ENCODE assay signal across 1 cellular context in genomic region chr17:38869647-38870258, GRCh38.
A peak's percentile ranks its signal among the peaks of the same experiment; 100 is the strongest.
TF ChIP-seq lines count a peak whose summit lies in the region.

LASP1 (plus strand) TSS chr17:38870058; CDS start chr17:38870190, 132 bp downstream.

TF ChIP-seq in WTC11, 78 proteins besides CTCF, POLR2A, EP300 and RAD21 (continued from another document):
- TF ChIP-seq, protein P1, sequence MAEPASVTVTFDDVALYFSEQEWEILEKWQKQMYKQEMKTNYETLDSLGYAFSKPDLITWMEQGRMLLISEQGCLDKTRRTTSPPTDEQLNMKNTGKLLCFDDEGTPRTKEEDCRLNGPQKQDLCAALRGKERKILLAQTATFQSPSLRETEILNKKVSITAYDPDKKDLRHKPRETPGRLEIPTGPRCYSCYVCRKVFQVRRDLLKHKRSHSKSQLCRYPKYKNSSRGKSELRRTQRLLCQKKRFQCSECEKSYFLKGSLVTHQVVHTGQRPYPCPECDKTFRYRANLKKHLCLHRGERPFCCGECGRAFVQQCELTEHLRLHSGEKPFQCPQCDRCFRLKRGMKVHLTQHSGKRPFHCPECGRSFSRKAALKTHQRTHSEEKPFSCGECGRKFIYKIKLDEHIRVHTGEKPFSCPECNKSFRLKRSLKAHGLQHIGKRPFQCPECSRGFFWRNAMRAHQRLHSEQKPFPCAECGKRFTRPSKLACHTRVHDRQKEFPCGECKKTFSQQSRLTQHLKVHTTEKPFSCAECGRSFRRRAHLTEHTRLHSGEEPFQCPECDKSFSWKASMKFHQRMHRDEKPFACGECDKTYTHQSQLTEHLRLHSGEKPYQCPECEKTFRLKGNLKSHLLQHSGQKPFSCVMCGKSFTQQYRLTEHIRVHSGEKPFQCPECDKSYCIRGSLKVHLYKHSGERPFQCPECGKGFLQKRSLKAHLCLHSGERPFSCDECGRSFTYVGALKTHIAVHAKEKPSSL (CRISPR knock-in tag; conservative IDR thresholded peaks at IDR 0.05), result no peak
- TF ChIP-seq MLX (CRISPR knock-in tag; IDR thresholded peaks at IDR 0.05) (no peak), ZNF121 (CRISPR knock-in tag; IDR thresholded peaks at IDR 0.05) (no peak), TP53 (CRISPR knock-in tag; IDR thresholded peaks at IDR 0.05) (peak; percentile 16; the same call in 1 of the 2 replicates), FOXP1 (CRISPR knock-in tag; IDR thresholded peaks at IDR 0.05; ENCODE audit: borderline replicate concordance) (peak; percentile 26; the same call in 1 of the 2 replicates), SMAD4 (CRISPR knock-in tag; IDR thresholded peaks at IDR 0.05) (0 out of 2 replicates have a peak, but pooled peaks have one; percentile 28), ARID4B (CRISPR knock-in tag; IDR thresholded peaks at IDR 0.05; ENCODE audit: borderline replicate concordance) (peak; percentile 75; the same call in 1 of the 2 replicates), TCF7 (CRISPR knock-in tag; IDR thresholded peaks at IDR 0.05; ENCODE audit: low read depth) (no peak), RELA (CRISPR knock-in tag; IDR thresholded peaks at IDR 0.05; ENCODE audit: borderline replicate concordance) (0 out of 2 replicates have a peak, but pooled peaks have one; percentile 63), ZNF232 (CRISPR knock-in tag; IDR thresholded peaks at IDR 0.05) (peak; percentile 46; the same call in 1 of the 2 replicates), RORB (CRISPR knock-in tag; IDR thresholded peaks at IDR 0.05) (no peak), ESRRA (CRISPR knock-in tag; IDR thresholded peaks at IDR 0.05; ENCODE audit: borderline replicate concordance) (peak; percentile 64; the same call in 1 of the 2 replicates), MXD4 (CRISPR knock-in tag; IDR thresholded peaks at IDR 0.05; ENCODE audit: borderline replicate concordance) (no peak), JUN (CRISPR knock-in tag; IDR thresholded peaks at IDR 0.05) (peak; percentile 51; the same call in 1 of the 2 replicates), ETV6 (CRISPR knock-in tag; IDR thresholded peaks at IDR 0.05) (0 out of 2 replicates have a peak, but pooled peaks have one; percentile 37), SP1 (CRISPR knock-in tag; conservative IDR thresholded peaks at IDR 0.05) (peak; percentile 48), ZNF219 (CRISPR knock-in tag; IDR thresholded peaks at IDR 0.05; ENCODE audit: borderline replicate concordance) (0 out of 2 replicates have a peak, but pooled peaks have one; percentile 41)
- TF ChIP-seq, protein P2, sequence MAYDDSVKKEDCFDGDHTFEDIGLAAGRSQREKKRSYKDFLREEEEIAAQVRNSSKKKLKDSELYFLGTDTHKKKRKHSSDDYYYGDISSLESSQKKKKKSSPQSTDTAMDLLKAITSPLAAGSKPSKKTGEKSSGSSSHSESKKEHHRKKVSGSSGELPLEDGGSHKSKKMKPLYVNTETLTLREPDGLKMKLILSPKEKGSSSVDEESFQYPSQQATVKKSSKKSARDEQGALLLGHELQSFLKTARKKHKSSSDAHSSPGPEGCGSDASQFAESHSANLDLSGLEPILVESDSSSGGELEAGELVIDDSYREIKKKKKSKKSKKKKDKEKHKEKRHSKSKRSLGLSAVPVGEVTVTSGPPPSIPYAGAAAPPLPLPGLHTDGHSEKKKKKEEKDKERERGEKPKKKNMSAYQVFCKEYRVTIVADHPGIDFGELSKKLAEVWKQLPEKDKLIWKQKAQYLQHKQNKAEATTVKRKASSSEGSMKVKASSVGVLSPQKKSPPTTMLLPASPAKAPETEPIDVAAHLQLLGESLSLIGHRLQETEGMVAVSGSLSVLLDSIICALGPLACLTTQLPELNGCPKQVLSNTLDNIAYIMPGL (CRISPR knock-in tag; IDR thresholded peaks at IDR 0.05), result no peak; the same call in 1 of the 2 replicates
- TF ChIP-seq, protein P3, sequence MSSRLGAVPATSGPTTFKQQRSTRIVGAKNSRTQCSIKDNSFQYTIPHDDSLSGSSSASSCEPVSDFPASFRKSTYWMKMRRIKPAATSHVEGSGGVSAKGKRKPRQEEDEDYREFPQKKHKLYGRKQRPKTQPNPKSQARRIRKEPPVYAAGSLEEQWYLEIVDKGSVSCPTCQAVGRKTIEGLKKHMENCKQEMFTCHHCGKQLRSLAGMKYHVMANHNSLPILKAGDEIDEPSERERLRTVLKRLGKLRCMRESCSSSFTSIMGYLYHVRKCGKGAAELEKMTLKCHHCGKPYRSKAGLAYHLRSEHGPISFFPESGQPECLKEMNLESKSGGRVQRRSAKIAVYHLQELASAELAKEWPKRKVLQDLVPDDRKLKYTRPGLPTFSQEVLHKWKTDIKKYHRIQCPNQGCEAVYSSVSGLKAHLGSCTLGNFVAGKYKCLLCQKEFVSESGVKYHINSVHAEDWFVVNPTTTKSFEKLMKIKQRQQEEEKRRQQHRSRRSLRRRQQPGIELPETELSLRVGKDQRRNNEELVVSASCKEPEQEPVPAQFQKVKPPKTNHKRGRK (CRISPR knock-in tag; IDR thresholded peaks at IDR 0.05; ENCODE audit: borderline replicate concordance), result no peak
- TF ChIP-seq, protein P4, sequence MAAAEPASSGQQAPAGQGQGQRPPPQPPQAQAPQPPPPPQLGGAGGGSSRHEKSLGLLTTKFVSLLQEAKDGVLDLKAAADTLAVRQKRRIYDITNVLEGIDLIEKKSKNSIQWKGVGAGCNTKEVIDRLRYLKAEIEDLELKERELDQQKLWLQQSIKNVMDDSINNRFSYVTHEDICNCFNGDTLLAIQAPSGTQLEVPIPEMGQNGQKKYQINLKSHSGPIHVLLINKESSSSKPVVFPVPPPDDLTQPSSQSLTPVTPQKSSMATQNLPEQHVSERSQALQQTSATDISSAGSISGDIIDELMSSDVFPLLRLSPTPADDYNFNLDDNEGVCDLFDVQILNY (CRISPR knock-in tag; IDR thresholded peaks at IDR 0.05), result peak; percentile 75; the same call in 1 of the 2 replicates
- TF ChIP-seq, protein P5, sequence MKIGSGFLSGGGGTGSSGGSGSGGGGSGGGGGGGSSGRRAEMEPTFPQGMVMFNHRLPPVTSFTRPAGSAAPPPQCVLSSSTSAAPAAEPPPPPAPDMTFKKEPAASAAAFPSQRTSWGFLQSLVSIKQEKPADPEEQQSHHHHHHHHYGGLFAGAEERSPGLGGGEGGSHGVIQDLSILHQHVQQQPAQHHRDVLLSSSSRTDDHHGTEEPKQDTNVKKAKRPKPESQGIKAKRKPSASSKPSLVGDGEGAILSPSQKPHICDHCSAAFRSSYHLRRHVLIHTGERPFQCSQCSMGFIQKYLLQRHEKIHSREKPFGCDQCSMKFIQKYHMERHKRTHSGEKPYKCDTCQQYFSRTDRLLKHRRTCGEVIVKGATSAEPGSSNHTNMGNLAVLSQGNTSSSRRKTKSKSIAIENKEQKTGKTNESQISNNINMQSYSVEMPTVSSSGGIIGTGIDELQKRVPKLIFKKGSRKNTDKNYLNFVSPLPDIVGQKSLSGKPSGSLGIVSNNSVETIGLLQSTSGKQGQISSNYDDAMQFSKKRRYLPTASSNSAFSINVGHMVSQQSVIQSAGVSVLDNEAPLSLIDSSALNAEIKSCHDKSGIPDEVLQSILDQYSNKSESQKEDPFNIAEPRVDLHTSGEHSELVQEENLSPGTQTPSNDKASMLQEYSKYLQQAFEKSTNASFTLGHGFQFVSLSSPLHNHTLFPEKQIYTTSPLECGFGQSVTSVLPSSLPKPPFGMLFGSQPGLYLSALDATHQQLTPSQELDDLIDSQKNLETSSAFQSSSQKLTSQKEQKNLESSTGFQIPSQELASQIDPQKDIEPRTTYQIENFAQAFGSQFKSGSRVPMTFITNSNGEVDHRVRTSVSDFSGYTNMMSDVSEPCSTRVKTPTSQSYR (CRISPR knock-in tag; IDR thresholded peaks at IDR 0.05), result 0 out of 2 replicates have a peak, but pooled peaks have one; percentile 42
- TF ChIP-seq, protein P6, sequence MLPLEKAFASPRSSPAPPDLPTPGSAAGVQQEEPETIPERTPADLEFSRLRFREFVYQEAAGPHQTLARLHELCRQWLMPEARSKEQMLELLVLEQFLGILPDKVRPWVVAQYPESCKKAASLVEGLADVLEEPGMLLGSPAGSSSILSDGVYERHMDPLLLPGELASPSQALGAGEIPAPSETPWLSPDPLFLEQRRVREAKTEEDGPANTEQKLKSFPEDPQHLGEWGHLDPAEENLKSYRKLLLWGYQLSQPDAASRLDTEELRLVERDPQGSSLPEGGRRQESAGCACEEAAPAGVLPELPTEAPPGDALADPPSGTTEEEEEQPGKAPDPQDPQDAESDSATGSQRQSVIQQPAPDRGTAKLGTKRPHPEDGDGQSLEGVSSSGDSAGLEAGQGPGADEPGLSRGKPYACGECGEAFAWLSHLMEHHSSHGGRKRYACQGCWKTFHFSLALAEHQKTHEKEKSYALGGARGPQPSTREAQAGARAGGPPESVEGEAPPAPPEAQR (CRISPR knock-in tag; IDR thresholded peaks at IDR 0.05), result no peak
- TF ChIP-seq, protein P7, sequence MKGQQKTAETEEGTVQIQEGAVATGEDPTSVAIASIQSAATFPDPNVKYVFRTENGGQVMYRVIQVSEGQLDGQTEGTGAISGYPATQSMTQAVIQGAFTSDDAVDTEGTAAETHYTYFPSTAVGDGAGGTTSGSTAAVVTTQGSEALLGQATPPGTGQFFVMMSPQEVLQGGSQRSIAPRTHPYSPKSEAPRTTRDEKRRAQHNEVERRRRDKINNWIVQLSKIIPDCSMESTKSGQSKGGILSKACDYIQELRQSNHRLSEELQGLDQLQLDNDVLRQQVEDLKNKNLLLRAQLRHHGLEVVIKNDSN (CRISPR knock-in tag; IDR thresholded peaks at IDR 0.05), result peak; percentile 43; the same call in 1 of the 2 replicates
- TF ChIP-seq, protein P8, sequence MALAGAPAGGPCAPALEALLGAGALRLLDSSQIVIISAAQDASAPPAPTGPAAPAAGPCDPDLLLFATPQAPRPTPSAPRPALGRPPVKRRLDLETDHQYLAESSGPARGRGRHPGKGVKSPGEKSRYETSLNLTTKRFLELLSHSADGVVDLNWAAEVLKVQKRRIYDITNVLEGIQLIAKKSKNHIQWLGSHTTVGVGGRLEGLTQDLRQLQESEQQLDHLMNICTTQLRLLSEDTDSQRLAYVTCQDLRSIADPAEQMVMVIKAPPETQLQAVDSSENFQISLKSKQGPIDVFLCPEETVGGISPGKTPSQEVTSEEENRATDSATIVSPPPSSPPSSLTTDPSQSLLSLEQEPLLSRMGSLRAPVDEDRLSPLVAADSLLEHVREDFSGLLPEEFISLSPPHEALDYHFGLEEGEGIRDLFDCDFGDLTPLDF (CRISPR knock-in tag; IDR thresholded peaks at IDR 0.05), result peak; percentile 71; the same call in 1 of the 2 replicates
- TF ChIP-seq, protein P9, sequence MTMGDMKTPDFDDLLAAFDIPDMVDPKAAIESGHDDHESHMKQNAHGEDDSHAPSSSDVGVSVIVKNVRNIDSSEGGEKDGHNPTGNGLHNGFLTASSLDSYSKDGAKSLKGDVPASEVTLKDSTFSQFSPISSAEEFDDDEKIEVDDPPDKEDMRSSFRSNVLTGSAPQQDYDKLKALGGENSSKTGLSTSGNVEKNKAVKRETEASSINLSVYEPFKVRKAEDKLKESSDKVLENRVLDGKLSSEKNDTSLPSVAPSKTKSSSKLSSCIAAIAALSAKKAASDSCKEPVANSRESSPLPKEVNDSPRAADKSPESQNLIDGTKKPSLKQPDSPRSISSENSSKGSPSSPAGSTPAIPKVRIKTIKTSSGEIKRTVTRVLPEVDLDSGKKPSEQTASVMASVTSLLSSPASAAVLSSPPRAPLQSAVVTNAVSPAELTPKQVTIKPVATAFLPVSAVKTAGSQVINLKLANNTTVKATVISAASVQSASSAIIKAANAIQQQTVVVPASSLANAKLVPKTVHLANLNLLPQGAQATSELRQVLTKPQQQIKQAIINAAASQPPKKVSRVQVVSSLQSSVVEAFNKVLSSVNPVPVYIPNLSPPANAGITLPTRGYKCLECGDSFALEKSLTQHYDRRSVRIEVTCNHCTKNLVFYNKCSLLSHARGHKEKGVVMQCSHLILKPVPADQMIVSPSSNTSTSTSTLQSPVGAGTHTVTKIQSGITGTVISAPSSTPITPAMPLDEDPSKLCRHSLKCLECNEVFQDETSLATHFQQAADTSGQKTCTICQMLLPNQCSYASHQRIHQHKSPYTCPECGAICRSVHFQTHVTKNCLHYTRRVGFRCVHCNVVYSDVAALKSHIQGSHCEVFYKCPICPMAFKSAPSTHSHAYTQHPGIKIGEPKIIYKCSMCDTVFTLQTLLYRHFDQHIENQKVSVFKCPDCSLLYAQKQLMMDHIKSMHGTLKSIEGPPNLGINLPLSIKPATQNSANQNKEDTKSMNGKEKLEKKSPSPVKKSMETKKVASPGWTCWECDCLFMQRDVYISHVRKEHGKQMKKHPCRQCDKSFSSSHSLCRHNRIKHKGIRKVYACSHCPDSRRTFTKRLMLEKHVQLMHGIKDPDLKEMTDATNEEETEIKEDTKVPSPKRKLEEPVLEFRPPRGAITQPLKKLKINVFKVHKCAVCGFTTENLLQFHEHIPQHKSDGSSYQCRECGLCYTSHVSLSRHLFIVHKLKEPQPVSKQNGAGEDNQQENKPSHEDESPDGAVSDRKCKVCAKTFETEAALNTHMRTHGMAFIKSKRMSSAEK (CRISPR knock-in tag; IDR thresholded peaks at IDR 0.05; ENCODE audit: borderline replicate concordance), result no peak
